25 cellular contexts compared by ENCODE assay signal in genomic region chr15:63996794-63997357, GRCh38. TPM values are rescaled to one million over a fixed set of nuclear protein-coding genes. Genes with fewer than 3 reads are reported as not detected.
DNase-seq lines count a peak whose midpoint lies in the region; ATAC-seq, FAIRE-seq and TF ChIP-seq lines count a peak whose summit lies in the region.
"Had no signal": no experiment of that assay in that cellular context is flagged by ENCODE, and none has a peak within 500 bp of the region (broad histone marks: within the 10 kb centered on the region; RNA-seq: fewer than 3 reads in every experiment).

No MANE protein-coding gene starts in this region.

- TF ChIP-seq POLR2A in H54 (IDR thresholded peaks at IDR 0.05; ENCODE audit: low read depth, low read length) (no peak), suprapubic skin (IDR thresholded peaks at IDR 0.05) (no peak)

- H3K4me3 ChIP-seq in left ventricle myocardium inferior (no peak overlapping the region), suprapubic skin (no peak overlapping the region)
- H3K4me3 ChIP-seq: A549, SK-N-MC had no signal

- H3K4me1 ChIP-seq in left ventricle myocardium inferior, result peaks cover 88% of the 10 kb centered on the region
- peaks cover 49% of the 10 kb centered on the region for H3K4me1 ChIP-seq in suprapubic skin

- FAIRE-seq in H54 (lab: Jason Lieb, UNC), result no peak
- FAIRE-seq: A549, D721Med, GM18507 had no signal

- TF ChIP-seq CTCF in left ventricle myocardium inferior (IDR thresholded peaks at IDR 0.05; ENCODE audit: borderline replicate concordance), result no peak
- no peak for TF ChIP-seq CTCF in suprapubic skin (IDR thresholded peaks at IDR 0.05)

- intact Hi-C loops in left ventricle myocardium inferior (cut with micrococcal nuclease), result no loop called here
- intact Hi-C loops in Right ventricle myocardium superior (cut with DNase I), result no loop called here
- intact Hi-C loops in sciatic nerve (cut with DNase I), result no loop called here

- H3K36me3 ChIP-seq in left ventricle myocardium inferior (no peaks in the 10 kb centered on the region), suprapubic skin (no peaks in the 10 kb centered on the region)

- H3K9me3 ChIP-seq in left ventricle myocardium inferior (replicated peaks) (no peaks in the 10 kb centered on the region), suprapubic skin (no peaks in the 10 kb centered on the region)
- H3K9me3 ChIP-seq: A549 had no signal

- WGBS in suprapubic skin, result 66% methylated on average over 4 of the region's 4 CpGs

- ATAC-seq in Right ventricle myocardium superior (ENCODE audit: poor library complexity) (no peak), esophagus mucosa (peak; percentile 49), sciatic nerve (no peak)
- ATAC-seq: A549 had no signal

- DNase-seq in left ventricle myocardium inferior (no peak), Right ventricle myocardium superior (no peak), NCI-H69 (lab: John Stamatoyannopoulos, UW) (peak; percentile 31), sciatic nerve (ENCODE audit: low spot score) (peak; percentile 14), H54 (ENCODE audit: insufficient read length, low spot score) (no peak), hepatic stellate cell (ENCODE audit: low spot score) (no peak), suprapubic skin (ENCODE audit: low spot score in 2 of 2) (no peak)
- DNase-seq: DMS53, GDM1, GOT3, KBM-7, MM.1S, NCI-H1048, NCI-H1436, NCI-H1930, NCI-H2171, NCI-H345, NCI-H524, NCI-H82, SHP77 treated with DMSO at 0.1 percent for 48 hours had no signal

- H3K27ac ChIP-seq in left ventricle myocardium inferior (replicated peaks) (peak overlapping the region; percentile 17), suprapubic skin (no peak overlapping the region)
- H3K27ac ChIP-seq: A549, SK-N-MC had no signal

- TF ChIP-seq EP300 in suprapubic skin (IDR thresholded peaks at IDR 0.05), result no peak

- H3K27me3 ChIP-seq in left ventricle myocardium inferior (ENCODE audit: low read depth) (no peaks in the 10 kb centered on the region), suprapubic skin (no peaks in the 10 kb centered on the region)

RNA-seq across cellular contexts. Expression of gene DAPK2, which starts 49.4 kb away (rescaled TPM):
- total RNA-seq in left ventricle myocardium inferior (39.0 TPM), Right ventricle myocardium superior (48.2 TPM), esophagus mucosa (9.6 TPM), sciatic nerve (36.9 TPM), suprapubic skin (10 to 100 TPM; 13.1 to 30.8 (median 26.4) TPM)

Comparison
In these comparisons a context has a peak if more than half of its experiments do, and no peak if none do; other contexts are left out.
1. DNase-seq: peak in NCI-H69 (single experiment) and sciatic nerve (single experiment); none in left ventricle myocardium inferior (single experiment), Right ventricle myocardium superior (single experiment), H54 (single experiment), hepatic stellate cell (single experiment) and suprapubic skin (0 of 2).